In the genomic region with DNA sequence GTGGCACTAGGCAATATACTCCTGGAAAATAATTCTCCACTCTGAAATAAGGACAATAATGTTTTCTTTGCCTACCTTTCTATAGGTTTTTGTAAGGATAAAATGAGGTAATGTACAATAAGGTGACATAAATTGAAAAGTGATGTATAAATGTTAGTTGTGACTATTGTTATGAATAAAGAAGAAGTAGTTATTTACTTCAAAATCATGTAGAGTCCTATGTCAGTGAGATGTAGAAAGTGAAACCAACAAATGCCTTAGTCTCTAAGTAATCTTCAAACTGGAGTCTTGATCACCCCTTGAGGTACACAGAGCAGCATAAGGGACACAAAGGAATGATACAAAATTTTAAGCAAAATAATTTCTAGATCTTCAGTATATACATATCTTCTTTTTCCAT, we compare ENCODE assay signal across 11 cellular contexts.
DNase-seq lines count a peak whose midpoint lies in the region; ATAC-seq and TF ChIP-seq lines count a peak whose summit lies in the region.
"Had no signal": no experiment of that assay in that cellular context is flagged by ENCODE, and none has a peak within 500 bp of the region (broad histone marks: within the 10 kb centered on the region; RNA-seq: fewer than 3 reads in every experiment).

No MANE protein-coding gene starts in this region.

- no peaks in the 10 kb centered on the region for H3K36me3 ChIP-seq in sigmoid colon
- H3K36me3 ChIP-seq: esophagus muscularis mucosa had no signal

- H3K27ac ChIP-seq in sigmoid colon (no peak overlapping the region), right cardiac atrium (ENCODE audit: low read length) (no peak overlapping the region)
- H3K27ac ChIP-seq: esophagus muscularis mucosa had no signal

- H3K9me3 ChIP-seq in sigmoid colon: no peaks in the 10 kb centered on the region
- no peaks in the 10 kb centered on the region for H3K9me3 ChIP-seq in right cardiac atrium (ENCODE audit: control insufficient read depth, low read length)
- H3K9me3 ChIP-seq: esophagus muscularis mucosa had no signal

- no peak for TF ChIP-seq CTCF in sigmoid colon (IDR thresholded peaks at IDR 0.05)
- no peak for TF ChIP-seq CTCF in Calu3 (IDR thresholded peaks at IDR 0.05; ENCODE audit: unreplicated experiment)

- H3K36me3 Mint-ChIP-seq in activated T-helper 2 cell treated with anti-CD3 and anti-CD28 coated beads, Interferon-gamma antibody, Interleukin-2, Interleukin-4, amounts not matched to agents 10 μg/mL and 5 μg/mL and 100 μg/mL, durations not matched to agents 14 hours and 24 hours and 36 hours (ENCODE audit: low read depth): peaks cover 11% of the 10 kb centered on the region
- no peaks in the 10 kb centered on the region for H3K36me3 Mint-ChIP-seq in Calu3 (ENCODE audit: insufficient read depth, unreplicated experiment)

- TF ChIP-seq EP300 in sigmoid colon (IDR thresholded peaks at IDR 0.05): no peak

- CTCF ChIA-PET in Calu3 (lab: Charles Lee): no interaction called here

- H3K9me3 Mint-ChIP-seq in activated T-helper 2 cell treated with anti-CD3 and anti-CD28 coated beads, Interferon-gamma antibody, Interleukin-2, Interleukin-4, amounts not matched to agents 10 μg/mL and 5 μg/mL and 100 μg/mL, durations not matched to agents 14 hours and 24 hours and 36 hours: peaks cover 7% of the 10 kb centered on the region
- H3K9me3 Mint-ChIP-seq in Calu3 (ENCODE audit: low read depth, unreplicated experiment): peaks cover 2% of the 10 kb centered on the region

- BruUV-seq in Calu3 (replicated peaks; lab: Mats Ljungman, UMichigan): no TSS peak

- no peaks in the 10 kb centered on the region for H3K27me3 Mint-ChIP-seq in activated T-helper 2 cell treated with anti-CD3 and anti-CD28 coated beads, Interferon-gamma antibody, Interleukin-2, Interleukin-4, amounts not matched to agents 10 μg/mL and 5 μg/mL and 100 μg/mL, durations not matched to agents 14 hours and 24 hours and 36 hours (ENCODE audit: low read depth)
- H3K27me3 Mint-ChIP-seq in Calu3 (ENCODE audit: unreplicated experiment): no peaks in the 10 kb centered on the region

- DNase-seq in activated T-helper 2 cell treated with anti-CD3 and anti-CD28 coated beads, Interferon-gamma antibody, Interleukin-2, Interleukin-4, amounts not matched to agents 10 μg/mL and 5 μg/mL and 100 μg/mL, durations not matched to agents 14 hours and 24 hours and 36 hours (ENCODE audit: low spot score): no peak
- no peak for DNase-seq in sigmoid colon
- no peak for DNase-seq in stimulated activated CD4-positive, alpha-beta T cell treated with anti-CD3 and anti-CD28 coated beads, Interleukin-12 subunit alpha, Interleukin-12 subunit beta, amount 100 ng/mL, for 4 hours
- DNase-seq in right cardiac atrium: no peak
- DNase-seq in Calu3: no peak
- DNase-seq: COR-L47 had no signal

- no peak for TF ChIP-seq POLR2A in sigmoid colon (IDR thresholded peaks at IDR 0.05)

- H3K4me1 Mint-ChIP-seq in activated T-helper 2 cell treated with anti-CD3 and anti-CD28 coated beads, Interferon-gamma antibody, Interleukin-2, Interleukin-4, amounts not matched to agents 10 μg/mL and 5 μg/mL and 100 μg/mL, durations not matched to agents 14 hours and 24 hours and 36 hours (ENCODE audit: low read depth): peaks cover 70% of the 10 kb centered on the region
- peaks cover 15% of the 10 kb centered on the region for H3K4me1 Mint-ChIP-seq in Calu3 (ENCODE audit: low read depth, unreplicated experiment)

- peak overlapping the region; percentile 20 for H3K27ac Mint-ChIP-seq in activated T-helper 2 cell treated with anti-CD3 and anti-CD28 coated beads, Interferon-gamma antibody, Interleukin-2, Interleukin-4, amounts not matched to agents 10 μg/mL and 5 μg/mL and 100 μg/mL, durations not matched to agents 14 hours and 24 hours and 36 hours
- H3K27ac Mint-ChIP-seq in Calu3 (ENCODE audit: unreplicated experiment): no peak overlapping the region

- no peaks in the 10 kb centered on the region for H3K4me1 ChIP-seq in sigmoid colon
- no peaks in the 10 kb centered on the region for H3K4me1 ChIP-seq in right cardiac atrium (ENCODE audit: control insufficient read depth, insufficient read depth, low read length)
- H3K4me1 ChIP-seq: esophagus muscularis mucosa had no signal

- peak; percentile 41 for ATAC-seq in GM18508 (IDR thresholded peaks at IDR 0.05; ENCODE audit: insufficient read depth, unreplicated experiment)
- peak; percentile 58 for ATAC-seq in GM21423 (IDR thresholded peaks at IDR 0.05; ENCODE audit: unreplicated experiment)
- peak; percentile 67 for ATAC-seq in HG03159 (IDR thresholded peaks at IDR 0.05; ENCODE audit: unreplicated experiment)
- no peak for ATAC-seq in right cardiac atrium
- ATAC-seq: sciatic nerve had no signal

- H3K4me3 Mint-ChIP-seq in activated T-helper 2 cell treated with anti-CD3 and anti-CD28 coated beads, Interferon-gamma antibody, Interleukin-2, Interleukin-4, amounts not matched to agents 10 μg/mL and 5 μg/mL and 100 μg/mL, durations not matched to agents 14 hours and 24 hours and 36 hours (ENCODE audit: low read depth): peak overlapping the region; percentile 9
- no peak overlapping the region for H3K4me3 Mint-ChIP-seq in Calu3 (ENCODE audit: low read depth, unreplicated experiment)

- H3K4me3 ChIP-seq in sigmoid colon (no peak overlapping the region), right cardiac atrium (ENCODE audit: low read length) (no peak overlapping the region)
- H3K4me3 ChIP-seq: esophagus muscularis mucosa had no signal

- intact Hi-C loops in activated T-helper 2 cell treated with anti-CD3 and anti-CD28 coated beads, Interferon-gamma antibody, Interleukin-2, Interleukin-4, amounts not matched to agents 10 μg/mL and 5 μg/mL and 100 μg/mL, durations not matched to agents 14 hours and 24 hours and 36 hours (cut with micrococcal nuclease): loop anchor here (2.0 to 5.0 kb wide), 2 partner anchors 262 to 284 kb away; no protein-coding TSS in a partner anchor
- intact Hi-C loops in sigmoid colon (cut with DNase I): no loop called here
- intact Hi-C loops in right cardiac atrium (cut with DNase I): no loop called here
- intact Hi-C loops in Calu3 (cut with micrococcal nuclease; ENCODE audit: unreplicated experiment): loop anchor here (5.0 to 10.0 kb wide), 2 partner anchors 299 to 374 kb away; no protein-coding TSS in a partner anchor

- H3K27me3 ChIP-seq in sigmoid colon (no peaks in the 10 kb centered on the region), right cardiac atrium (ENCODE audit: control insufficient read depth, insufficient read depth) (no peaks in the 10 kb centered on the region)
- H3K27me3 ChIP-seq: esophagus muscularis mucosa had no signal

Comparison
In these comparisons a context has a peak if more than half of its experiments do, and no peak if none do; other contexts are left out.
1. ATAC-seq: peak in GM18508 (single experiment), GM21423 (single experiment) and HG03159 (single experiment); none in right cardiac atrium (0 of 2).
2. intact Hi-C loops: an anchor here in activated T-helper 2 cell treated with anti-CD3 and anti-CD28 coated beads, Interferon-gamma antibody, Interleukin-2, Interleukin-4, amounts not matched to agents 10 μg/mL and 5 μg/mL and 100 μg/mL, durations not matched to agents 14 hours and 24 hours and 36 hours (2.0 to 5.0 kb wide) and Calu3 (5.0 to 10.0 kb wide); none called in sigmoid colon and right cardiac atrium.